Comparison of ENCODE assay signal across 14 cellular contexts in the genomic region with DNA sequence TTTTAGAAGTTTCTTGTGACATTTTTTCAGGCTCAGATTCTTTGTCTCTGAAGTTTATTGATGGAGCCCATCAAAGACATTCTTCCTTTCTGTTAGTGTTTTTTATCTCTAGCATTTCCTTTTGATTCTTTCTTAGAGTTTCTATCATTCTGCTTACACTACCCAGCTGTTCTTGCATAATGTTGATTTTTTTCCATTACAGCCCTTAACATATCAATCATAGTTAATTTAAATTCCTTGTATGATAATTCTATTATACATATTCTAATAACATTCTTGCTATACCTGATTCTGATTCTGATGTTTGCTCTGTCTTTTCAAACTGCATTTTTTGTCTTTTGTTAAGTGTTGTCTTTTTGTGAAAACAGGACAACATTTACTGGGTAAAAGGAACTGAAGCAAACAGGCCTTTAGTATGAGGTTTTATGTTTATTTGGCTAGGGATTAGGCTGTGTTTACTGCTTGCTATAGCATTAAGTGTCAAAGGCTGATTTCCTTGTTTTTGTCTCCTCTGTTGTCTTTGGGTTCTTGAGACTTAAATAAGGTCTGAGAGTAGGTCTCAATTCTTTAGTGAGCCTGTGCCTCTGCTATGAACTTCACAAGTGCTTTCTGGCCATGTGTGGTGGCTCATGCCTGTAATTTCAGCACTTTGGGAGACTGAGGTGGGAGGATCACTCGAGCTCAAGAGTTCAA. TPM values are rescaled to one million over a fixed set of nuclear protein-coding genes. Genes with fewer than 3 reads are reported as not detected.
DNase-seq lines count a peak whose midpoint lies in the region; ATAC-seq and TF ChIP-seq lines count a peak whose summit lies in the region.
"Had no signal": no experiment of that assay in that cellular context is flagged by ENCODE, and none has a peak within 500 bp of the region (broad histone marks: within the 10 kb centered on the region; RNA-seq: fewer than 3 reads in every experiment).

No MANE protein-coding gene starts in this region.

- H3K27me3 ChIP-seq in HUES48 (ENCODE audit: control insufficient read depth, insufficient read depth, low read length) = peaks cover 26% of the 10 kb centered on the region
- H3K27me3 ChIP-seq in endodermal cell (ENCODE audit: control insufficient read depth, insufficient read depth, low read length, poor library complexity, severe bottlenecking) = no peaks in the 10 kb centered on the region
- H3K27me3 ChIP-seq in HAP-1 (ENCODE audit: low read depth) = no peaks in the 10 kb centered on the region

- H3K9me3 ChIP-seq in HUES48 (ENCODE audit: control insufficient read depth, insufficient read depth, low read length) (peaks cover 18% of the 10 kb centered on the region), endodermal cell (ENCODE audit: control insufficient read depth, low read length) (peaks cover 34% of the 10 kb centered on the region), HAP-1 (peaks cover 5% of the 10 kb centered on the region; the same call in 1 of the 2 replicates)

- WGBS in endodermal cell (ENCODE audit: insufficient coverage in 1 of 2, insufficient read length in 1 of 2), 2 experiments = 0% methylated on average over 1 of the region's 1 CpG; no CpG with 5 or more reads in 1 of the 2 experiments

- H3K36me3 Mint-ChIP-seq in endodermal cell (ENCODE audit: low read depth) (peaks cover 23% of the 10 kb centered on the region), mesothelial cell of epicardium (no peaks in the 10 kb centered on the region)
- H3K36me3 Mint-ChIP-seq: CD4-positive, alpha-beta memory T cell had no signal

- peaks cover 7% of the 10 kb centered on the region for H3K4me1 Mint-ChIP-seq in endodermal cell
- H3K4me1 Mint-ChIP-seq in mesothelial cell of epicardium = no peaks in the 10 kb centered on the region
- H3K4me1 Mint-ChIP-seq: B cell had no signal

- DNase-seq in DMS53 (lab: John Stamatoyannopoulos, UW) (peak; percentile 41), endodermal cell (peak; percentile 49), mesothelial cell of epicardium (ENCODE audit: low spot score in 2 of 2, unreplicated experiment in 2 of 2) (no peak), HAP-1 (ENCODE audit: low spot score in 2 of 2) (no peak), SW 1271 (lab: John Stamatoyannopoulos, UW) (no peak), amniotic stem cell (lab: John Stamatoyannopoulos, UW) (no peak)
- DNase-seq: CD4-positive, alpha-beta memory T cell; DMS79; Karpas-422 had no signal

- H3K9me3 Mint-ChIP-seq in endodermal cell = peaks cover 67% of the 10 kb centered on the region
- peaks cover 15% of the 10 kb centered on the region for H3K9me3 Mint-ChIP-seq in mesothelial cell of epicardium

- no peak overlapping the region for H3K4me3 Mint-ChIP-seq in endodermal cell
- H3K4me3 Mint-ChIP-seq in mesothelial cell of epicardium = no peak overlapping the region
- H3K4me3 Mint-ChIP-seq: B cell; CD4-positive, alpha-beta memory T cell had no signal

- no peaks in the 10 kb centered on the region for H3K36me3 ChIP-seq in HUES48 (ENCODE audit: control insufficient read depth, insufficient read depth, low read length)
- no peaks in the 10 kb centered on the region for H3K36me3 ChIP-seq in endodermal cell (ENCODE audit: control insufficient read depth, insufficient read depth, low read length)
- no peaks in the 10 kb centered on the region for H3K36me3 ChIP-seq in HAP-1 (replicated peaks)

- H3K27me3 Mint-ChIP-seq in endodermal cell (ENCODE audit: insufficient read depth) = peaks cover 5% of the 10 kb centered on the region
- H3K27me3 Mint-ChIP-seq in mesothelial cell of epicardium (ENCODE audit: low read depth) = no peaks in the 10 kb centered on the region

- ATAC-seq in HG03439 (IDR thresholded peaks at IDR 0.05; ENCODE audit: unreplicated experiment) = no peak
- ATAC-seq: K562 had no signal

- H3K27ac Mint-ChIP-seq in endodermal cell (peak overlapping the region; percentile 12), mesothelial cell of epicardium (peak overlapping the region; percentile 1)
- H3K27ac Mint-ChIP-seq: B cell; CD4-positive, alpha-beta memory T cell had no signal

- H3K27ac ChIP-seq in HUES48 (ENCODE audit: low read depth, low read length) (peak overlapping the region; percentile 59), endodermal cell (ENCODE audit: low read depth, low read length) (no peak overlapping the region)
- H3K27ac ChIP-seq: C4-2B had no signal

- H3K4me3 ChIP-seq in HUES48 (ENCODE audit: low read depth, low read length) (no peak overlapping the region), endodermal cell (ENCODE audit: low read length) (no peak overlapping the region), HAP-1 (no peak overlapping the region)
- H3K4me3 ChIP-seq: K562 had no signal

- H3K9ac ChIP-seq in HUES48 (ENCODE audit: low read depth, low read length) (no peak overlapping the region), endodermal cell (ENCODE audit: extremely low read depth, low read length, poor library complexity, severe bottlenecking) (no peak overlapping the region)

- in situ Hi-C loops in HAP-1 (cut with MboI; ENCODE audit: low sequenced_read_pairs) = no loop called here

- H3K4me1 ChIP-seq in HUES48 (ENCODE audit: control insufficient read depth, insufficient read depth, low read length) (0 out of 2 replicates have a peak, but pooled peaks cover 4% of the 10 kb centered on the region), endodermal cell (ENCODE audit: control insufficient read depth, insufficient read depth, low read length) (no peaks in the 10 kb centered on the region), HAP-1 (no peaks in the 10 kb centered on the region)

- no peak for TF ChIP-seq CTCF in endodermal cell (conservative IDR thresholded peaks at IDR 0.05)
- TF ChIP-seq CTCF in mesothelial cell of epicardium (IDR thresholded peaks at IDR 0.05; ENCODE audit: unreplicated experiment) = no peak

RNA-seq across cellular contexts. Expression of gene STAM2, which starts 8.0 kb away (rescaled TPM):
- 10 to 100 TPM; 21.5 to 30.9 TPM for total RNA-seq in endodermal cell
- 17.1 TPM for polyA plus RNA-seq in endodermal cell (2013, experiment 1 of 2)
- 18.5 TPM for polyA plus RNA-seq in endodermal cell (2013, experiment 2 of 2)
- total RNA-seq in mesothelial cell of epicardium = 29.0 to 30.4 TPM (median 30.3 TPM) in 3 replicates

Comparison
In these comparisons a context has a peak if more than half of its experiments do, and no peak if none do; other contexts are left out.
1. DNase-seq: peak in DMS53 (single experiment) and endodermal cell (single experiment); none in mesothelial cell of epicardium (0 of 2), HAP-1 (0 of 2), SW 1271 (0 of 2) and amniotic stem cell (single experiment).